1 cellular context compared by ENCODE assay signal in the genomic region with DNA sequence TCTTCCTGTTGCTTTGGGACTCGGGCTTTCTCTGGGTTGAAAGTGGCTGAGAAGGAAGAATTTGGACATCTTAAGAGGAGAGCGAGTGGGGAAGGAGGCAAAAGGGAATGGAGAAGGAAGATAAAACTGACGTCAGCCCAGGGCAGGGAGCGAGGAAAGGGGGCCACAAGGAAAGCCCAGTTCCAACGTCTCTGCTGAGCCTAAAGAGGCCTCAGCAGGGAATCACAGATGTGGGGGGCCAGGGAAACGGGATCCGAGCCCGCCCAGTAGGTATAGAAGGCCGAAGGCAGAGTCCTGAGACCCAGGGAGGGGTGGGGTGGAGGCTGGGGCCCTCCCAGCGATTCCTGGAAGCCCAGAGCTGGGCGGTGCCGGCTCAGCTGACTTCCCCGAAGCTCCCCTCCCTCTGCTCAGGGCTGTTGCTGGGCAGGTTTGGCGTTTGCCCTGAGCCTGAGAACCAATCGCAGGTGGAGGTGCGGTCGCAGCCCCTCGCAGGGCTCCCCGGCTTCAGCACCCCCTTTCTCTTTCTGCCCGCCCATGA.
TF ChIP-seq lines count a peak whose summit lies in the region.

No MANE protein-coding gene starts in this region.

TF ChIP-seq in HEK293, 187 proteins besides CTCF, POLR2A, EP300 and RAD21 (continued from another document):
- TF ChIP-seq ZNF624 (tag by site-specific recombination; IDR thresholded peaks at IDR 0.05) = no peak
- no peak for TF ChIP-seq ZNF610 (tag by site-specific recombination; IDR thresholded peaks at IDR 0.05; ENCODE audit: borderline replicate concordance)
- no peak for TF ChIP-seq ZNF146 (tag by site-specific recombination; IDR thresholded peaks at IDR 0.05)
- TF ChIP-seq KLF16 (tag by site-specific recombination; IDR thresholded peaks at IDR 0.05) = peak; percentile 76
- no peak for TF ChIP-seq ZNF555 (tag by site-specific recombination; conservative IDR thresholded peaks at IDR 0.05)
- no peak for TF ChIP-seq ZNF510 (tag by site-specific recombination; IDR thresholded peaks at IDR 0.05; ENCODE audit: insufficient replicate concordance)
- TF ChIP-seq BCL11B (tag by site-specific recombination; IDR thresholded peaks at IDR 0.05; ENCODE audit: low read depth) = no peak
- TF ChIP-seq ZNF548 (tag by site-specific recombination; IDR thresholded peaks at IDR 0.05) = no peak
- TF ChIP-seq ZNF398 (tag by site-specific recombination; IDR thresholded peaks at IDR 0.05) = peak; percentile 62; the same call in 1 of the 2 replicates
- no peak for TF ChIP-seq ZBTB6 (tag by site-specific recombination; IDR thresholded peaks at IDR 0.05)
- TF ChIP-seq ZNF777 (tag by site-specific recombination; IDR thresholded peaks at IDR 0.05; ENCODE audit: borderline replicate concordance) = no peak
- TF ChIP-seq ZNF114 (tag by site-specific recombination; IDR thresholded peaks at IDR 0.05) = no peak
- no peak for TF ChIP-seq SCRT1 (tag by site-specific recombination; IDR thresholded peaks at IDR 0.05; ENCODE audit: borderline replicate concordance)
- peak; percentile 99 for TF ChIP-seq GLIS2 (tag by site-specific recombination; IDR thresholded peaks at IDR 0.05)
- TF ChIP-seq, protein P1, sequence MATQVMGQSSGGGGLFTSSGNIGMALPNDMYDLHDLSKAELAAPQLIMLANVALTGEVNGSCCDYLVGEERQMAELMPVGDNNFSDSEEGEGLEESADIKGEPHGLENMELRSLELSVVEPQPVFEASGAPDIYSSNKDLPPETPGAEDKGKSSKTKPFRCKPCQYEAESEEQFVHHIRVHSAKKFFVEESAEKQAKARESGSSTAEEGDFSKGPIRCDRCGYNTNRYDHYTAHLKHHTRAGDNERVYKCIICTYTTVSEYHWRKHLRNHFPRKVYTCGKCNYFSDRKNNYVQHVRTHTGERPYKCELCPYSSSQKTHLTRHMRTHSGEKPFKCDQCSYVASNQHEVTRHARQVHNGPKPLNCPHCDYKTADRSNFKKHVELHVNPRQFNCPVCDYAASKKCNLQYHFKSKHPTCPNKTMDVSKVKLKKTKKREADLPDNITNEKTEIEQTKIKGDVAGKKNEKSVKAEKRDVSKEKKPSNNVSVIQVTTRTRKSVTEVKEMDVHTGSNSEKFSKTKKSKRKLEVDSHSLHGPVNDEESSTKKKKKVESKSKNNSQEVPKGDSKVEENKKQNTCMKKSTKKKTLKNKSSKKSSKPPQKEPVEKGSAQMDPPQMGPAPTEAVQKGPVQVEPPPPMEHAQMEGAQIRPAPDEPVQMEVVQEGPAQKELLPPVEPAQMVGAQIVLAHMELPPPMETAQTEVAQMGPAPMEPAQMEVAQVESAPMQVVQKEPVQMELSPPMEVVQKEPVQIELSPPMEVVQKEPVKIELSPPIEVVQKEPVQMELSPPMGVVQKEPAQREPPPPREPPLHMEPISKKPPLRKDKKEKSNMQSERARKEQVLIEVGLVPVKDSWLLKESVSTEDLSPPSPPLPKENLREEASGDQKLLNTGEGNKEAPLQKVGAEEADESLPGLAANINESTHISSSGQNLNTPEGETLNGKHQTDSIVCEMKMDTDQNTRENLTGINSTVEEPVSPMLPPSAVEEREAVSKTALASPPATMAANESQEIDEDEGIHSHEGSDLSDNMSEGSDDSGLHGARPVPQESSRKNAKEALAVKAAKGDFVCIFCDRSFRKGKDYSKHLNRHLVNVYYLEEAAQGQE (tag by site-specific recombination; IDR thresholded peaks at IDR 0.05) = 0 out of 2 replicates have a peak, but pooled peaks have one; percentile 14
- peak; percentile 85 for TF ChIP-seq SP2 (tag by site-specific recombination; IDR thresholded peaks at IDR 0.05)
- TF ChIP-seq, protein P2, sequence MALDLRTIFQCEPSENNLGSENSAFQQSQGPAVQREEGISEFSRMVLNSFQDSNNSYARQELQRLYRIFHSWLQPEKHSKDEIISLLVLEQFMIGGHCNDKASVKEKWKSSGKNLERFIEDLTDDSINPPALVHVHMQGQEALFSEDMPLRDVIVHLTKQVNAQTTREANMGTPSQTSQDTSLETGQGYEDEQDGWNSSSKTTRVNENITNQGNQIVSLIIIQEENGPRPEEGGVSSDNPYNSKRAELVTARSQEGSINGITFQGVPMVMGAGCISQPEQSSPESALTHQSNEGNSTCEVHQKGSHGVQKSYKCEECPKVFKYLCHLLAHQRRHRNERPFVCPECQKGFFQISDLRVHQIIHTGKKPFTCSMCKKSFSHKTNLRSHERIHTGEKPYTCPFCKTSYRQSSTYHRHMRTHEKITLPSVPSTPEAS (tag by site-specific recombination; IDR thresholded peaks at IDR 0.05) = no peak
- TF ChIP-seq ZNF26 (tag by site-specific recombination; IDR thresholded peaks at IDR 0.05) = no peak
- TF ChIP-seq, protein P3, sequence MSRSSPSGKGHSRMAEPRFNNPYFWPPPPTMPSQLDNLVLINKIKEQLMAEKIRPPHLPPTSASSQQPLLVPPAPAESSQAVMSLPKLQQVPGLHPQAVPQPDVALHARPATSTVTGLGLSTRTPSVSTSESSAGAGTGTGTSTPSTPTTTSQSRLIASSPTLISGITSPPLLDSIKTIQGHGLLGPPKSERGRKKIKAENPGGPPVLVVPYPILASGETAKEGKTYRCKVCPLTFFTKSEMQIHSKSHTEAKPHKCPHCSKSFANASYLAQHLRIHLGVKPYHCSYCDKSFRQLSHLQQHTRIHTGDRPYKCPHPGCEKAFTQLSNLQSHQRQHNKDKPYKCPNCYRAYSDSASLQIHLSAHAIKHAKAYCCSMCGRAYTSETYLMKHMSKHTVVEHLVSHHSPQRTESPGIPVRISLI (tag by site-specific recombination; IDR thresholded peaks at IDR 0.05) = no peak
- no peak for TF ChIP-seq ZNF426 (tag by site-specific recombination; IDR thresholded peaks at IDR 0.05)
- TF ChIP-seq ZBTB8A (tag by site-specific recombination; IDR thresholded peaks at IDR 0.05) = peak; percentile 91
- TF ChIP-seq, protein P4, sequence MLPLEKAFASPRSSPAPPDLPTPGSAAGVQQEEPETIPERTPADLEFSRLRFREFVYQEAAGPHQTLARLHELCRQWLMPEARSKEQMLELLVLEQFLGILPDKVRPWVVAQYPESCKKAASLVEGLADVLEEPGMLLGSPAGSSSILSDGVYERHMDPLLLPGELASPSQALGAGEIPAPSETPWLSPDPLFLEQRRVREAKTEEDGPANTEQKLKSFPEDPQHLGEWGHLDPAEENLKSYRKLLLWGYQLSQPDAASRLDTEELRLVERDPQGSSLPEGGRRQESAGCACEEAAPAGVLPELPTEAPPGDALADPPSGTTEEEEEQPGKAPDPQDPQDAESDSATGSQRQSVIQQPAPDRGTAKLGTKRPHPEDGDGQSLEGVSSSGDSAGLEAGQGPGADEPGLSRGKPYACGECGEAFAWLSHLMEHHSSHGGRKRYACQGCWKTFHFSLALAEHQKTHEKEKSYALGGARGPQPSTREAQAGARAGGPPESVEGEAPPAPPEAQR (tag by site-specific recombination; IDR thresholded peaks at IDR 0.05) = no peak
- TF ChIP-seq, protein P5, sequence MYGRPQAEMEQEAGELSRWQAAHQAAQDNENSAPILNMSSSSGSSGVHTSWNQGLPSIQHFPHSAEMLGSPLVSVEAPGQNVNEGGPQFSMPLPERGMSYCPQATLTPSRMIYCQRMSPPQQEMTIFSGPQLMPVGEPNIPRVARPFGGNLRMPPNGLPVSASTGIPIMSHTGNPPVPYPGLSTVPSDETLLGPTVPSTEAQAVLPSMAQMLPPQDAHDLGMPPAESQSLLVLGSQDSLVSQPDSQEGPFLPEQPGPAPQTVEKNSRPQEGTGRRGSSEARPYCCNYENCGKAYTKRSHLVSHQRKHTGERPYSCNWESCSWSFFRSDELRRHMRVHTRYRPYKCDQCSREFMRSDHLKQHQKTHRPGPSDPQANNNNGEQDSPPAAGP (tag by site-specific recombination; IDR thresholded peaks at IDR 0.05) = peak; percentile 31; the same call in 1 of the 2 replicates
- TF ChIP-seq ZNF214 (tag by site-specific recombination; IDR thresholded peaks at IDR 0.05; ENCODE audit: borderline replicate concordance) = no peak
- no peak for TF ChIP-seq ZNF37A (tag by site-specific recombination; IDR thresholded peaks at IDR 0.05)
- TF ChIP-seq, protein P6, sequence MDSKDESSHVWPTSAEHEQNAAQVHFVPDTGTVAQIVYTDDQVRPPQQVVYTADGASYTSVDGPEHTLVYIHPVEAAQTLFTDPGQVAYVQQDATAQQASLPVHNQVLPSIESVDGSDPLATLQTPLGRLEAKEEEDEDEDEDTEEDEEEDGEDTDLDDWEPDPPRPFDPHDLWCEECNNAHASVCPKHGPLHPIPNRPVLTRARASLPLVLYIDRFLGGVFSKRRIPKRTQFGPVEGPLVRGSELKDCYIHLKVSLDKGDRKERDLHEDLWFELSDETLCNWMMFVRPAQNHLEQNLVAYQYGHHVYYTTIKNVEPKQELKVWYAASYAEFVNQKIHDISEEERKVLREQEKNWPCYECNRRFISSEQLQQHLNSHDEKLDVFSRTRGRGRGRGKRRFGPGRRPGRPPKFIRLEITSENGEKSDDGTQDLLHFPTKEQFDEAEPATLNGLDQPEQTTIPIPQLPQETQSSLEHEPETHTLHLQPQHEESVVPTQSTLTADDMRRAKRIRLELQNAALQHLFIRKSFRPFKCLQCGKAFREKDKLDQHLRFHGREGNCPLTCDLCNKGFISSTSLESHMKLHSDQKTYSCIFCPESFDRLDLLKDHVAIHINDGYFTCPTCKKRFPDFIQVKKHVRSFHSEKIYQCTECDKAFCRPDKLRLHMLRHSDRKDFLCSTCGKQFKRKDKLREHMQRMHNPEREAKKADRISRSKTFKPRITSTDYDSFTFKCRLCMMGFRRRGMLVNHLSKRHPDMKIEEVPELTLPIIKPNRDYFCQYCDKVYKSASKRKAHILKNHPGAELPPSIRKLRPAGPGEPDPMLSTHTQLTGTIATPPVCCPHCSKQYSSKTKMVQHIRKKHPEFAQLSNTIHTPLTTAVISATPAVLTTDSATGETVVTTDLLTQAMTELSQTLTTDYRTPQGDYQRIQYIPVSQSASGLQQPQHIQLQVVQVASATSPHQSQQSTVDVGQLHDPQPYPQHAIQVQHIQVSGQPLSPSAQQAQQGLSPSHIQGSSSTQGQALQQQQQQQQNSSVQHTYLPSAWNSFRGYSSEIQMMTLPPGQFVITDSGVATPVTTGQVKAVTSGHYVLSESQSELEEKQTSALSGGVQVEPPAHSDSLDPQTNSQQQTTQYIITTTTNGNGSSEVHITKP (tag by site-specific recombination; IDR thresholded peaks at IDR 0.05) = peak; percentile 67
- no peak for TF ChIP-seq ZNF10 (tag by site-specific recombination; IDR thresholded peaks at IDR 0.05)
- TF ChIP-seq ZNF211 (tag by site-specific recombination; IDR thresholded peaks at IDR 0.05; ENCODE audit: low read depth) = no peak
- no peak for TF ChIP-seq ZNF148 (tag by site-specific recombination; IDR thresholded peaks at IDR 0.05; ENCODE audit: borderline replicate concordance)
- no peak; the same call in 1 of the 2 replicates for TF ChIP-seq ZNF449 (tag by site-specific recombination; IDR thresholded peaks at IDR 0.05)
- TF ChIP-seq ZSCAN30 (tag by site-specific recombination; IDR thresholded peaks at IDR 0.05) = peak; percentile 24; the same call in 1 of the 2 replicates
